Comparison of ENCODE assay signal across 11 cellular contexts in the genomic region with DNA sequence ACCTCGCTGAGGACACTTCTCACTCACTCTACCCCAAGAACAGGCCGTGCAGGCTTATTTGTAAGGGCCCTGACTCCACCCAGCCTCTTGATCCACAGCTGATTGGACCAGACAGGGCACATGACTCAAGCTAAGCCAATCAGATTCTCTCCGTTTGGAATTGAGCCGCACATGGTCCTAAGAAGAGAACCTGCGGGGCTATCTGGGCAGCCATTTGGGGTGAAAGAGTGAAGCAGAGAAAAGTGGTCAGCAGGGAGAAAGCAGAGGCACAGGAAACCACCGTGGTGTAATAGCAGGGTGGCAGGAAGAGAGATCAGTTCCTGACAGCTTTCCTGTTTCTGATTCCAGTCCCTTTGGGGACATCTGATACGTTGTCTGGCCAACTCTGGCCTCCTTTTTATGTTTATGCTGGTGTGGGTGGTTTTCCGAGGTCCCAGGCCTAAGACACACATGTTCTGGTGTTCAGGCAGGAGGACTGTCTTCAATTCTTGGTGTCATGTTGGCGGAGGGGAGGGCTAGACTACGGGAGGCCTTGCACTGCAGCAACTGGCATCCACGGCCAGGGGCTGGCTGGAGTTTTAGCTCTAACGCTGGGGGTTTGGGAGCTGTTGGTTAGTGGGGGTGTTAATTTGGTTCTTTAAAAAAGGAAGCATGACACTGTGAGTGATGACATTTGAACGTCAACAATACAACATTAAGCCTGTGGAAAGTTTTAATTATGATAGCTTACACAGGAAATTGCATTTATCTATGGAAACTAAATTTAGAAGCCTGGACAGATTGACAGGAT. TPM values are rescaled to one million over a fixed set of nuclear protein-coding genes. Genes with fewer than 3 reads are reported as not detected.
DNase-seq lines count a peak whose midpoint lies in the region; ATAC-seq and TF ChIP-seq lines count a peak whose summit lies in the region.
"Had no signal": no experiment of that assay in that cellular context is flagged by ENCODE, and none has a peak within 500 bp of the region (broad histone marks: within the 10 kb centered on the region; RNA-seq: fewer than 3 reads in every experiment).

No MANE protein-coding gene starts in this region.

- H3K9me3 Mint-ChIP-seq in activated naive CD8-positive, alpha-beta T cell treated with anti-CD3 and anti-CD28 coated beads, Interleukin-2, amount 50 U/mL, for 24 hours: no peaks in the 10 kb centered on the region
- H3K9me3 Mint-ChIP-seq: H9 had no signal

- H3K27me3 Mint-ChIP-seq in activated naive CD8-positive, alpha-beta T cell treated with anti-CD3 and anti-CD28 coated beads, Interleukin-2, amount 50 U/mL, for 24 hours: peaks cover 7% of the 10 kb centered on the region

- no peak overlapping the region for H3K4me3 Mint-ChIP-seq in activated naive CD8-positive, alpha-beta T cell treated with anti-CD3 and anti-CD28 coated beads, Interleukin-2, amount 50 U/mL, for 24 hours
- H3K4me3 Mint-ChIP-seq: H9 had no signal

- ATAC-seq in activated naive CD8-positive, alpha-beta T cell treated with anti-CD3 and anti-CD28 coated beads, Interleukin-2, amount 50 U/mL, for 24 hours: peak; percentile 46

- no peaks in the 10 kb centered on the region for H3K36me3 Mint-ChIP-seq in activated naive CD8-positive, alpha-beta T cell treated with anti-CD3 and anti-CD28 coated beads, Interleukin-2, amount 50 U/mL, for 24 hours (ENCODE audit: low read depth)

- TF ChIP-seq EP300 in stomach (IDR thresholded peaks at IDR 0.05): no peak

- 71 to 78% (median 77%) methylated on average over 13 of the region's 13 CpGs for WGBS in stomach, 5 donors

- DNase-seq in KBM-7 (peak; percentile 89), left kidney (ENCODE audit: low read depth, low spot score) (peak; percentile 24), stomach (no peak), NCI-H2107 (lab: John Stamatoyannopoulos, UW) (no peak), occipital lobe (lab: John Stamatoyannopoulos, UW) (no peak), cerebellar nuclear complex (lab: John Stamatoyannopoulos, UW) (no peak)
- DNase-seq in activated naive CD8-positive, alpha-beta T cell treated with anti-CD3 and anti-CD28 coated beads, Interleukin-2, amount 50 U/mL, for 24 hours: no peak
- DNase-seq: cortex of kidney, H9, NCI-H748 treated with DMSO at 0.1 percent for 48 hours had no signal

- H3K27me3 ChIP-seq in stomach: no peaks in the 10 kb centered on the region

- H3K4me3 ChIP-seq in stomach: no peak overlapping the region

- in situ Hi-C loops in KBM-7 (cut with MboI; ENCODE audit: low pct_unique_long_range_greater_than_20kb, low sequenced_read_pairs): no loop called here

- H3K27ac Mint-ChIP-seq in activated naive CD8-positive, alpha-beta T cell treated with anti-CD3 and anti-CD28 coated beads, Interleukin-2, amount 50 U/mL, for 24 hours: no peak overlapping the region
- H3K27ac Mint-ChIP-seq: H9, progenitor cell of endocrine pancreas had no signal

- no peak for TF ChIP-seq CTCF in stomach (IDR thresholded peaks at IDR 0.05)

- no peaks in the 10 kb centered on the region for H3K9me3 ChIP-seq in stomach

- H3K36me3 ChIP-seq in stomach: no peaks in the 10 kb centered on the region

- H3K4me1 ChIP-seq in stomach: peaks cover 9 to 45% (median 27%) of the 10 kb centered on the region in 4 donors

- TF ChIP-seq POLR2A in stomach (IDR thresholded peaks at IDR 0.05): no peak

- peak overlapping the region; percentile 2 to 65 (median 57) for H3K27ac ChIP-seq in stomach

- intact Hi-C loops in stomach (cut with DNase I; ENCODE audit: low total_unique reads): no loop called here

- peaks cover 6% of the 10 kb centered on the region for H3K4me1 Mint-ChIP-seq in activated naive CD8-positive, alpha-beta T cell treated with anti-CD3 and anti-CD28 coated beads, Interleukin-2, amount 50 U/mL, for 24 hours

RNA-seq across cellular contexts. Expression of a gene that starts 26.1 kb away (rescaled TPM):
- total RNA-seq in stomach (100 to 1,000 TPM; 155 to 475 (median 267) TPM), occipital lobe (501 TPM)
- 10 to 100 TPM; 28.7 to 33.6 (median 29.6) TPM for polyA plus RNA-seq in stomach

Comparison
In these comparisons a context has a peak if more than half of its experiments do, and no peak if none do; other contexts are left out.
1. DNase-seq: peak in KBM-7 (single experiment) and left kidney (single experiment); none in activated naive CD8-positive, alpha-beta T cell treated with anti-CD3 and anti-CD28 coated beads, Interleukin-2, amount 50 U/mL, for 24 hours (single experiment), stomach (single experiment), NCI-H2107 (single experiment), occipital lobe (single experiment) and cerebellar nuclear complex (0 of 2).